Comparison of ENCODE assay signal across 19 cellular contexts in the genomic region with DNA sequence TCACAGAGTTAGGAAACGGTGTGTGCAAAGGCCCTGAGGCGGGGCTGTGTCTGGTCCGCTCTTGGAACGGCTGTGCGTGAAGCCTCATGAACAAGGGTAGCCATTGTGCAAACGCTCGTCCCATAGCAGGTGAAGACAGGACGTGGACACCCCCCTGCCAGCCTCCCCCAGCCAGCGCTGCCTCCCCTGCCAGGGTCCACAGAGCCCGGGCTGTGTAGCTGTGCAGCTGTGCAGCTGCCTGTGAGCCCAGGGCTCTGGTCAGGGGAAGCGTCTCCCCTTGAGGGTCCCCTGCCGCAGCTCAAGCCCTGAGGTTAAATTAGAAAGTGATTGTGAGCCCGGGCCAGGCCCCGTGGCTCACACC.
"Had no signal": no experiment of that assay in that cellular context is flagged by ENCODE, and none has a peak within 500 bp of the region (broad histone marks: within the 10 kb centered on the region; RNA-seq: fewer than 3 reads in every experiment).

No MANE protein-coding gene starts in this region.

- H3K27me3 Mint-ChIP-seq: activated naive CD4-positive, alpha-beta T cell treated with anti-CD3 and anti-CD28 coated beads, Interleukin-2, amount 50 U/mL, for 24 hours; dendritic cell treated with granulocyte-macrophage colony-stimulating factor and Interleukin-4, amounts not matched to agents 40 ng/mL and 50 ng/mL, for 4 days; stimulated activated naive CD8-positive, alpha-beta T cell treated with anti-CD3 and anti-CD28 coated beads, Interleukin-15, amount 100 ng/mL, for 72 hours; T-helper 17 cell had no signal

- H3K27ac Mint-ChIP-seq: dendritic cell treated with granulocyte-macrophage colony-stimulating factor and Interleukin-4, amounts not matched to agents 40 ng/mL and 50 ng/mL, for 4 days; mesothelial cell of epicardium; nephron; T-helper 17 cell; type B pancreatic cell had no signal

- H3K9me3 ChIP-seq: esophagus muscularis mucosa, testis had no signal

- H3K36me3 Mint-ChIP-seq: activated naive CD4-positive, alpha-beta T cell treated with anti-CD3 and anti-CD28 coated beads, Interleukin-2, amount 50 U/mL, for 24 hours; mesothelial cell of epicardium; type B pancreatic cell had no signal

- H3K4me3 Mint-ChIP-seq: activated naive CD4-positive, alpha-beta T cell treated with anti-CD3 and anti-CD28 coated beads, Interleukin-2, amount 50 U/mL, for 24 hours; dendritic cell treated with granulocyte-macrophage colony-stimulating factor and Interleukin-4, amounts not matched to agents 40 ng/mL and 50 ng/mL, for 4 days; mesothelial cell of epicardium; nephron; stimulated activated naive CD8-positive, alpha-beta T cell treated with anti-CD3 and anti-CD28 coated beads, Interleukin-15, amount 100 ng/mL, for 72 hours; T-helper 17 cell; type B pancreatic cell had no signal

- DNase-seq: activated CD4-positive, alpha-beta T cell treated with anti-CD3 and anti-CD28 coated beads for 1 hour; activated CD8-positive, alpha-beta memory T cell treated with anti-CD3 and anti-CD28 coated beads for 24 hours; activated CD8-positive, alpha-beta memory T cell treated with anti-CD3 and anti-CD28 coated beads, Interleukin-2, amount 50 U/mL, for 48 hours; activated gamma-delta T cell; effector CD8-positive, alpha-beta T cell; nucleus accumbens; retina; stimulated activated CD4-positive, alpha-beta T cell treated with anti-CD3 and anti-CD28 coated beads, Interleukin-2, amount 100 ng/mL, for 48 hours; stimulated activated naive CD8-positive, alpha-beta T cell treated with anti-CD3 and anti-CD28 coated beads, Interleukin-15, amount 100 ng/mL, for 72 hours; testis had no signal

- H3K4me3 ChIP-seq: esophagus muscularis mucosa, lung, testis had no signal

- H3K4me1 ChIP-seq: esophagus muscularis mucosa had no signal

- H3K9me3 Mint-ChIP-seq: activated naive CD4-positive, alpha-beta T cell treated with anti-CD3 and anti-CD28 coated beads, Interleukin-2, amount 50 U/mL, for 24 hours; dendritic cell treated with granulocyte-macrophage colony-stimulating factor and Interleukin-4, amounts not matched to agents 40 ng/mL and 50 ng/mL, for 4 days; mesothelial cell of epicardium; stimulated activated naive CD8-positive, alpha-beta T cell treated with anti-CD3 and anti-CD28 coated beads, Interleukin-15, amount 100 ng/mL, for 72 hours; type B pancreatic cell had no signal

- H3K36me3 ChIP-seq: esophagus muscularis mucosa had no signal

- H3K27ac ChIP-seq: esophagus muscularis mucosa, testis, VCaP had no signal

- H3K27me3 ChIP-seq: testis had no signal

- H3K4me1 Mint-ChIP-seq: activated naive CD4-positive, alpha-beta T cell treated with anti-CD3 and anti-CD28 coated beads, Interleukin-2, amount 50 U/mL, for 24 hours; mesothelial cell of epicardium; nephron; stimulated activated naive CD8-positive, alpha-beta T cell treated with anti-CD3 and anti-CD28 coated beads, Interleukin-15, amount 100 ng/mL, for 72 hours; T-helper 17 cell had no signal
